ENCODE assay signal across 16 cellular contexts in the genomic region with DNA sequence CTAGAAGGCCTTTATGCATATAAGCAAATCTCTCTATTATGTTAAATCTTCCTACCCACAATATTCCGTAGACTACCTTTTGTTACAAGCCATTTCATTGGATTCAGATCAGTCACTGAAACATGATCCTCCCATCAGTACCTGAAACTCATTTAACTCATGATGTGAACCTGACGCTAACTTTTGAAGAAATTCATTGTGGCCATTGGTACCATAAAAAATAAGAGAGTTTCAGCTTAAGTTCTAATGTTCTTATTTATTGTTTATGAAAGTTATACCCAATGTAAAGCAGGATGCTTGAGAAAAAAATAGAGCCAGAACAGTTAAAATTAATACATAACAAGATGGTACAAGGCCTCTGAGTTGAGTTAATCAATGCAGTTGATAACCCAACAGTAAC.
DNase-seq lines count a peak whose midpoint lies in the region; TF ChIP-seq lines count a peak whose summit lies in the region.
"Had no signal": no experiment of that assay in that cellular context is flagged by ENCODE, and none has a peak within 500 bp of the region (broad histone marks: within the 10 kb centered on the region; RNA-seq: fewer than 3 reads in every experiment).

No MANE protein-coding gene starts in this region.

- CTCF ChIA-PET in Caco-2 (lab: Charles Lee) = no interaction called here

- DNase-seq in Caco-2 (no peak), substantia nigra (lab: John Stamatoyannopoulos, UW) (no peak), DMS153 (lab: John Stamatoyannopoulos, UW) (no peak), SKM-1 (lab: John Stamatoyannopoulos, UW; ENCODE audit: unreplicated experiment) (no peak)
- DNase-seq in activated T-cell treated with anti-CD3 and anti-CD28 coated beads, Interleukin-2, amount 50 U/mL, for 24 hours = no peak
- no peak for DNase-seq in activated effector memory CD4-positive, alpha-beta T cell treated with anti-CD3 and anti-CD28 coated beads, Interleukin-2, amount 50 U/mL, for 16 hours
- DNase-seq: Calu3; CD4-positive, alpha-beta memory T cell; DMS53; DND-41 had no signal

- H3K4me1 Mint-ChIP-seq in Caco-2 (ENCODE audit: low read depth, unreplicated experiment) = peaks cover 8% of the 10 kb centered on the region
- H3K4me1 Mint-ChIP-seq in activated T-cell treated with anti-CD3 and anti-CD28 coated beads, Interleukin-2, amount 50 U/mL, for 24 hours (ENCODE audit: low read depth) = no peaks in the 10 kb centered on the region
- H3K4me1 Mint-ChIP-seq: CD4-positive, alpha-beta memory T cell had no signal

- H3K27ac ChIP-seq in cingulate gyrus (ENCODE audit: low read depth, low read length) (peak overlapping the region; percentile 96), layer of hippocampus (ENCODE audit: low read depth, low read length) (peak overlapping the region; percentile 98), substantia nigra (ENCODE audit: low read depth, low read length, poor library complexity, severe bottlenecking) (peak overlapping the region; percentile 97)
- H3K27ac ChIP-seq: 22Rv1, BLaER1 had no signal

- no peak overlapping the region for H3K4me3 Mint-ChIP-seq in Caco-2 (ENCODE audit: unreplicated experiment)
- no peak overlapping the region for H3K4me3 Mint-ChIP-seq in activated T-cell treated with anti-CD3 and anti-CD28 coated beads, Interleukin-2, amount 50 U/mL, for 24 hours
- H3K4me3 Mint-ChIP-seq: CD14-positive monocyte; CD4-positive, alpha-beta memory T cell had no signal

- H3K27ac Mint-ChIP-seq in Caco-2 (ENCODE audit: unreplicated experiment) = peak overlapping the region; percentile 29
- no peak overlapping the region for H3K27ac Mint-ChIP-seq in activated T-cell treated with anti-CD3 and anti-CD28 coated beads, Interleukin-2, amount 50 U/mL, for 24 hours
- H3K27ac Mint-ChIP-seq: CD14-positive monocyte; CD4-positive, alpha-beta memory T cell had no signal

- no peaks in the 10 kb centered on the region for H3K36me3 Mint-ChIP-seq in Caco-2 (ENCODE audit: insufficient read depth, unreplicated experiment)
- no peaks in the 10 kb centered on the region for H3K36me3 Mint-ChIP-seq in activated T-cell treated with anti-CD3 and anti-CD28 coated beads, Interleukin-2, amount 50 U/mL, for 24 hours (ENCODE audit: low read depth)
- H3K36me3 Mint-ChIP-seq: CD14-positive monocyte; CD4-positive, alpha-beta memory T cell had no signal

- peaks cover 2% of the 10 kb centered on the region for H3K27me3 Mint-ChIP-seq in Caco-2 (ENCODE audit: insufficient read depth, unreplicated experiment)
- no peaks in the 10 kb centered on the region for H3K27me3 Mint-ChIP-seq in activated T-cell treated with anti-CD3 and anti-CD28 coated beads, Interleukin-2, amount 50 U/mL, for 24 hours
- H3K27me3 Mint-ChIP-seq: CD4-positive, alpha-beta memory T cell had no signal

- peaks cover 10% of the 10 kb centered on the region; the same call in 1 of the 2 replicates for H3K4me1 ChIP-seq in Caco-2
- H3K4me1 ChIP-seq: BLaER1, HAP-1 had no signal

- H3K9me3 Mint-ChIP-seq in Caco-2 (ENCODE audit: unreplicated experiment) = no peaks in the 10 kb centered on the region
- H3K9me3 Mint-ChIP-seq in activated T-cell treated with anti-CD3 and anti-CD28 coated beads, Interleukin-2, amount 50 U/mL, for 24 hours = no peaks in the 10 kb centered on the region

- intact Hi-C loops in Caco-2 (cut with micrococcal nuclease; ENCODE audit: unreplicated experiment) = no loop called here

- 0 out of 2 replicates have a peak, but pooled peaks cover under 1% of the 10 kb centered on the region for H3K27me3 ChIP-seq in Caco-2 (replicated peaks; ENCODE audit: control insufficient read depth, insufficient read depth, low read length)
- H3K27me3 ChIP-seq in layer of hippocampus (ENCODE audit: control insufficient read depth, insufficient read depth, low read length) = no peaks in the 10 kb centered on the region
- H3K27me3 ChIP-seq: BLaER1 had no signal

- H3K4me3 ChIP-seq in Caco-2 (ENCODE audit: low read depth, low read length) = no peak overlapping the region
- H3K4me3 ChIP-seq: BLaER1, HAP-1 had no signal

- POLR2A ChIA-PET in Caco-2 (lab: Charles Lee) = no interaction called here

- no peaks in the 10 kb centered on the region for H3K9me3 ChIP-seq in Caco-2
- H3K9me3 ChIP-seq: BLaER1, HAP-1 had no signal

- BruUV-seq in Caco-2 (replicated peaks; lab: Mats Ljungman, UMichigan) = no TSS peak

- H3K36me3 ChIP-seq in Caco-2 (ENCODE audit: control insufficient read depth, insufficient read depth, low read length) = no peaks in the 10 kb centered on the region
- H3K36me3 ChIP-seq: BLaER1, HAP-1 had no signal

- TF ChIP-seq CTCF in Caco-2 (IDR thresholded peaks at IDR 0.05; ENCODE audit: insufficient read depth in 1 of 2, low read depth in 1 of 2, low read length in 1 of 2, severe bottlenecking in 1 of 2, unreplicated experiment in 1 of 2) = no peak
